ENCODE assay signal across 23 cellular contexts in genomic region chr14:57938533-57938932, GRCh38.
"Had no signal": no experiment of that assay in that cellular context is flagged by ENCODE, and none has a peak within 500 bp of the region (broad histone marks: within the 10 kb centered on the region; RNA-seq: fewer than 3 reads in every experiment).

No MANE protein-coding gene starts in this region.

- H3K27me3 ChIP-seq: MG63, SJCRH30 had no signal

- H3K27ac ChIP-seq: SJCRH30 had no signal

- ATAC-seq: HepG2, Panc1, Right ventricle myocardium inferior, SK-N-SH treated with all-trans-retinoic acid at 6 μM for 48 hours, T-helper 17 cell had no signal

- H3K4me3 ChIP-seq: MG63, SJCRH30 had no signal

- H3K9me3 ChIP-seq: MG63, SJCRH30 had no signal

- H3K36me3 ChIP-seq: MG63, SJCRH30 had no signal

- FAIRE-seq: HepG2 had no signal

- DNase-seq: IMR-90, Karpas-422, KG1, MG63, NCI-H1092, NCI-H1105 treated with DMSO at 0.1 percent for 48 hours, NCI-H1417 treated with DMSO at 0.1 percent for 48 hours, NCI-H146, NCI-H1694 treated with DMSO at 0.1 percent for 48 hours, NCI-H1930, NCI-H2081 treated with DMSO at 0.1 percent for 48 hours, NCI-H2227 treated with DMSO at 0.1 percent for 48 hours, NCI-H524, NCI-H526 treated with DMSO at 0.1 percent for 48 hours, NCI-H748 treated with DMSO at 0.1 percent for 48 hours, SHP77 treated with DMSO at 0.1 percent for 48 hours, SJCRH30, T-helper 1 cell, T-helper 17 cell had no signal
